Comparison of ENCODE assay signal across 14 cellular contexts in genomic region chr16:78957328-78958100, GRCh38.
A peak's percentile ranks its signal among the peaks of the same experiment; 100 is the strongest.
DNase-seq lines count a peak whose midpoint lies in the region; ATAC-seq, FAIRE-seq and TF ChIP-seq lines count a peak whose summit lies in the region.
"Had no signal": no experiment of that assay in that cellular context is flagged by ENCODE, and none has a peak within 500 bp of the region (broad histone marks: within the 10 kb centered on the region; RNA-seq: fewer than 3 reads in every experiment).

No MANE protein-coding gene starts in this region.

- H3K27ac ChIP-seq in OCI-LY7 (ENCODE audit: low read depth, low read length, poor library complexity, severe bottlenecking) (no peak overlapping the region), K562 (ENCODE audit: extremely low read depth, low read depth, low read length) (no peak overlapping the region), right atrium auricular region (no peak overlapping the region)
- H3K27ac ChIP-seq: coronary artery had no signal

- H3K9me1 ChIP-seq in K562 (ENCODE audit: control insufficient read depth, insufficient read depth, low read length), result no peaks in the 10 kb centered on the region

- H3K4me3 Mint-ChIP-seq in activated CD8-positive, alpha-beta T cell treated with anti-CD3 and anti-CD28 coated beads, Interleukin-2, amount 10 ng/mL, durations not matched to agents 7 days and 5 days, result no peak overlapping the region

- H3K4me3 ChIP-seq in OCI-LY7 (ENCODE audit: low read depth, low read length, poor library complexity, severe bottlenecking), result no peak overlapping the region
- no peak overlapping the region for H3K4me3 ChIP-seq in K562
- H3K4me3 ChIP-seq in right atrium auricular region, result no peak overlapping the region
- H3K4me3 ChIP-seq: coronary artery, GM12878 had no signal

- H3K4me1 ChIP-seq in OCI-LY7 (ENCODE audit: insufficient read depth, low read length, poor library complexity, severe bottlenecking) (peaks cover 32% of the 10 kb centered on the region), K562 (replicated peaks in 1 of 2; ENCODE audit: control insufficient read depth in 2 of 2, insufficient read depth in 2 of 2, low read length in 2 of 2) (no peaks in the 10 kb centered on the region), right atrium auricular region (no peaks in the 10 kb centered on the region)

- intact Hi-C loops in OCI-LY7 (cut with micrococcal nuclease; ENCODE audit: unreplicated experiment), result no loop called here
- intact Hi-C loops in K562 (cut with micrococcal nuclease), result no loop called here
- intact Hi-C loops in Right ventricle myocardium superior (cut with DNase I), result no loop called here

- no peak for DNase-seq in GM12891 (ENCODE audit: insufficient read length, low spot score)
- DNase-seq in OCI-LY7 (ENCODE audit: low spot score), result peak; percentile 21
- DNase-seq in K562 (ENCODE audit: extremely low read depth in 1 of 4, low spot score in 3 of 4), result no peak
- peak; percentile 9 to 18 for DNase-seq in stimulated activated CD4-positive, alpha-beta T cell treated with anti-CD3 and anti-CD28 coated beads, Interleukin-12 subunit alpha, Interleukin-12 subunit beta, amount 100 ng/mL, for 24 hours (ENCODE audit: low read depth in 2 of 2)
- no peak for DNase-seq in right atrium auricular region (ENCODE audit: low spot score)
- no peak for DNase-seq in middle frontal gyrus (ENCODE audit: extremely low spot score, low spot score)
- DNase-seq in activated CD8-positive, alpha-beta T cell treated with anti-CD3 and anti-CD28 coated beads, Interleukin-2, amount 10 ng/mL, durations not matched to agents 7 days and 5 days, result no peak
- DNase-seq in Right ventricle myocardium superior, result no peak
- DNase-seq: DND-41; KG1; NCI-H1436 treated with DMSO at 0.1 percent for 48 hours; NK-92 treated with Interleukin-12 subunit alpha and Interleukin-12 subunit beta, amount 100 ng/mL, for 24 hours had no signal

- no peak for TF ChIP-seq RAD21 in K562 (CRISPR knock-in tag; conservative IDR thresholded peaks at IDR 0.05 in 1 of 2, IDR thresholded peaks at IDR 0.05 in 1 of 2)

- TF ChIP-seq POLR2A in GM12891 (IDR thresholded peaks at IDR 0.05; ENCODE audit: low read depth, low read length), result no peak
- no peak for TF ChIP-seq POLR2A in K562 (conservative IDR thresholded peaks at IDR 0.05)

- no peaks in the 10 kb centered on the region for H3K27me3 Mint-ChIP-seq in activated CD8-positive, alpha-beta T cell treated with anti-CD3 and anti-CD28 coated beads, Interleukin-2, amount 10 ng/mL, durations not matched to agents 7 days and 5 days (ENCODE audit: low read depth)

- no TSS peak for BruUV-seq in OCI-LY7 (replicated peaks; lab: Mats Ljungman, UMichigan)
- BruUV-seq in K562 (replicated peaks; lab: Mats Ljungman, UMichigan), result no TSS peak

- H3K36me3 ChIP-seq in OCI-LY7 (ENCODE audit: insufficient read depth, low read length), result no peaks in the 10 kb centered on the region
- no peaks in the 10 kb centered on the region for H3K36me3 ChIP-seq in K562 (ENCODE audit: control insufficient read depth, insufficient read depth, low read length)
- no peaks in the 10 kb centered on the region for H3K36me3 ChIP-seq in right atrium auricular region

- H3K79me2 ChIP-seq in OCI-LY7 (ENCODE audit: insufficient read depth, low read depth, low read length), result no peaks in the 10 kb centered on the region
- H3K79me2 ChIP-seq in K562 (ENCODE audit: control insufficient read depth, insufficient read depth, low read length), result no peaks in the 10 kb centered on the region

- CTCF ChIA-PET in OCI-LY7 (lab: Charles Lee; ENCODE audit: unreplicated experiment), result no interaction called here
- CTCF ChIA-PET in K562 (lab: Yijun Ruan, JAX; ENCODE audit: low intra/inter-chr PET ratio), result no interaction called here
- CTCF ChIA-PET in activated CD8-positive, alpha-beta T cell treated with anti-CD3 and anti-CD28 coated beads, Interleukin-2, amount 10 ng/mL, durations not matched to agents 7 days and 5 days (lab: Charles Lee), result no interaction called here

- H4K20me1 ChIP-seq in OCI-LY7 (ENCODE audit: insufficient read depth, low read length) (no peaks in the 10 kb centered on the region), K562 (replicated peaks; ENCODE audit: control insufficient read depth, insufficient read depth, low read length) (no peaks in the 10 kb centered on the region)

- no peaks in the 10 kb centered on the region for H3K9me3 Mint-ChIP-seq in activated CD8-positive, alpha-beta T cell treated with anti-CD3 and anti-CD28 coated beads, Interleukin-2, amount 10 ng/mL, durations not matched to agents 7 days and 5 days (ENCODE audit: insufficient read depth)

- TF ChIP-seq CTCF in OCI-LY7 (conservative IDR thresholded peaks at IDR 0.05; ENCODE audit: low read length) (no peak), K562 (IDR thresholded peaks at IDR 0.05 in 2 of 3, conservative IDR thresholded peaks at IDR 0.05 in 1 of 3; ENCODE audit: insufficient read depth in 2 of 3, low read depth in 1 of 3, low read length in 3 of 3) (no peak), right atrium auricular region (IDR thresholded peaks at IDR 0.05) (no peak)

- H3K9me2 ChIP-seq in OCI-LY7 (ENCODE audit: insufficient read depth, low read length), result no peaks in the 10 kb centered on the region

- H2AFZ ChIP-seq in OCI-LY7 (ENCODE audit: low read length) (no peak overlapping the region), K562 (ENCODE audit: low read depth, low read length) (no peak overlapping the region)

- WGBS in K562 (ENCODE audit: insufficient coverage, low coverage, missing lambda C conversion rate), result 1% methylated on average over 14 of the region's 15 CpGs

- H3K4me2 ChIP-seq in OCI-LY7 (ENCODE audit: low read length), result no peak overlapping the region
- no peak overlapping the region for H3K4me2 ChIP-seq in K562 (ENCODE audit: insufficient read depth, low read length)

- no peak for TF ChIP-seq EP300 in K562 (IDR thresholded peaks at IDR 0.05; ENCODE audit: low read length)

- no peak overlapping the region for H3K9ac ChIP-seq in K562 (ENCODE audit: insufficient read depth in 1 of 2, low read depth in 2 of 2, low read length in 2 of 2)

- ATAC-seq in K562 (no peak), Right ventricle myocardium superior (ENCODE audit: poor library complexity) (no peak)
- ATAC-seq in activated CD8-positive, alpha-beta T cell treated with anti-CD3 and anti-CD28 coated beads, Interleukin-2, amount 10 ng/mL, durations not matched to agents 7 days and 5 days, result no peak
- ATAC-seq: GM12878 had no signal

- FAIRE-seq in GM12891 (lab: Jason Lieb, UNC) (no peak), K562 (lab: Jason Lieb, UNC) (peak; percentile 6)
- FAIRE-seq: GM12878 had no signal

- no peaks in the 10 kb centered on the region for H3K4me1 Mint-ChIP-seq in activated CD8-positive, alpha-beta T cell treated with anti-CD3 and anti-CD28 coated beads, Interleukin-2, amount 10 ng/mL, durations not matched to agents 7 days and 5 days (ENCODE audit: low read depth)

- in situ Hi-C loops in K562 (cut with MboI), result no loop called here

- no peak overlapping the region for H3K27ac Mint-ChIP-seq in activated CD8-positive, alpha-beta T cell treated with anti-CD3 and anti-CD28 coated beads, Interleukin-2, amount 10 ng/mL, durations not matched to agents 7 days and 5 days

- H3K9me3 ChIP-seq in OCI-LY7 (ENCODE audit: low read length) (no peaks in the 10 kb centered on the region), K562 (replicated peaks; ENCODE audit: control insufficient read depth, insufficient read depth, low read depth, low read length) (no peaks in the 10 kb centered on the region), right atrium auricular region (no peaks in the 10 kb centered on the region)

- 0 out of 5 replicates have a peak, but pooled peaks cover 0 to 6% of the 10 kb centered on the region in 2 experiments for H3K27me3 ChIP-seq in K562 (ENCODE audit: control insufficient read depth in 2 of 2, insufficient read depth in 2 of 2, low read length in 2 of 2)
- no peaks in the 10 kb centered on the region for H3K27me3 ChIP-seq in right atrium auricular region

- POLR2A ChIA-PET in OCI-LY7 (lab: Charles Lee) (interaction anchor here (0.6 to 1.1 kb wide), 2 partner anchors 50 to 602 kb away, joined by 3 read pairs; no protein-coding TSS in a partner anchor), K562 (lab: Yijun Ruan, JAX) (no interaction called here)
- POLR2A ChIA-PET in activated CD8-positive, alpha-beta T cell treated with anti-CD3 and anti-CD28 coated beads, Interleukin-2, amount 10 ng/mL, durations not matched to agents 7 days and 5 days (lab: Charles Lee), result no interaction called here

- no peaks in the 10 kb centered on the region for H3K36me3 Mint-ChIP-seq in activated CD8-positive, alpha-beta T cell treated with anti-CD3 and anti-CD28 coated beads, Interleukin-2, amount 10 ng/mL, durations not matched to agents 7 days and 5 days (ENCODE audit: low read depth)

TF ChIP-seq in GM12891, 5 proteins besides CTCF, POLR2A, EP300 and RAD21:
- TF ChIP-seq POU2F2 (IDR thresholded peaks at IDR 0.05; ENCODE audit: low read depth, low read length) (no peak), SPI1 (IDR thresholded peaks at IDR 0.05; ENCODE audit: low read depth, low read length) (0 out of 2 replicates have a peak, but pooled peaks have one; percentile 12)

TF ChIP-seq in K562, 482 proteins besides CTCF, POLR2A, EP300 and RAD21:
- TF ChIP-seq ZNF174 (CRISPR knock-in tag; IDR thresholded peaks at IDR 0.05), result no peak
- TF ChIP-seq CHD1 (IDR thresholded peaks at IDR 0.05; ENCODE audit: low read length), result no peak
- no peak for TF ChIP-seq GABPA (tag; conservative IDR thresholded peaks at IDR 0.05; ENCODE audit: low read depth)
- TF ChIP-seq ARNT (IDR thresholded peaks at IDR 0.05), result no peak
- no peak for TF ChIP-seq MAFF (IDR thresholded peaks at IDR 0.05; ENCODE audit: low read length)
- TF ChIP-seq CGGBP1 (CRISPR knock-in tag; IDR thresholded peaks at IDR 0.05), result no peak
- TF ChIP-seq RNF2 (IDR thresholded peaks at IDR 0.05), result no peak
- TF ChIP-seq KAT2B (IDR thresholded peaks at IDR 0.05; ENCODE audit: low read depth, low read length), result no peak

Comparison
In these comparisons a context has a peak if more than half of its experiments do, and no peak if none do; other contexts are left out.
1. DNase-seq: peak in OCI-LY7 (single experiment) and stimulated activated CD4-positive, alpha-beta T cell treated with anti-CD3 and anti-CD28 coated beads, Interleukin-12 subunit alpha, Interleukin-12 subunit beta, amount 100 ng/mL, for 24 hours (2 of 2); none in GM12891 (single experiment), K562 (0 of 4), right atrium auricular region (single experiment), middle frontal gyrus (single experiment), activated CD8-positive, alpha-beta T cell treated with anti-CD3 and anti-CD28 coated beads, Interleukin-2, amount 10 ng/mL, durations not matched to agents 7 days and 5 days (single experiment) and Right ventricle myocardium superior (single experiment).